In genomic region chr10:11724938-11725776, GRCh38 we compare ENCODE assay signal across 9 cellular contexts. TPM values are rescaled to one million over a fixed set of nuclear protein-coding genes. Genes with fewer than 3 reads are reported as not detected.
DNase-seq lines count a peak whose midpoint lies in the region; ATAC-seq, FAIRE-seq and TF ChIP-seq lines count a peak whose summit lies in the region.
"Had no signal": no experiment of that assay in that cellular context is flagged by ENCODE, and none has a peak within 500 bp of the region (broad histone marks: within the 10 kb centered on the region; RNA-seq: fewer than 3 reads in every experiment).

No MANE protein-coding gene starts in this region.

- H3K4me2 ChIP-seq in PC-3 (ENCODE audit: low read length): peak overlapping the region; percentile 13; the same call in 1 of the 2 replicates

- H3K27me3 ChIP-seq in PC-3 (ENCODE audit: low read length) (no peaks in the 10 kb centered on the region), dorsolateral prefrontal cortex (no peaks in the 10 kb centered on the region)

- no peaks in the 10 kb centered on the region for H3K27me3 Mint-ChIP-seq in memory B cell

- FAIRE-seq in GM12891 (lab: Jason Lieb, UNC): peak; percentile 94

- CTCF ChIA-PET in PC-3 (lab: Charles Lee): interaction anchor here (1.0 kb wide), 1 partner anchor 24 kb away, joined by 4 read pairs; no protein-coding TSS in a partner anchor

- H3K4me1 Mint-ChIP-seq in memory B cell: peaks cover 18% of the 10 kb centered on the region

- H3K9me3 ChIP-seq in PC-3 (ENCODE audit: low read length): no peaks in the 10 kb centered on the region
- H3K9me3 ChIP-seq: neutrophil had no signal

- H3K27ac ChIP-seq in PC-3 (ENCODE audit: low read length) (no peak overlapping the region), dorsolateral prefrontal cortex (no peak overlapping the region)
- H3K27ac ChIP-seq: neutrophil had no signal

- DNase-seq in AG20443 (ENCODE audit: low spot score) (peak; percentile 80), GM12891 (ENCODE audit: insufficient read length, low spot score) (peak; percentile 58), PC-3 (peak; percentile 63), dorsolateral prefrontal cortex (no peak), memory B cell (ENCODE audit: low spot score in 2 of 2) (peak; percentile 35 to 63)
- DNase-seq in activated effector memory CD4-positive, alpha-beta T cell treated with anti-CD3 and anti-CD28 coated beads, Interleukin-2, amount 50 U/mL, for 16 hours: no peak

- TF ChIP-seq POLR2A in GM12891 (IDR thresholded peaks at IDR 0.05; ENCODE audit: low read depth, low read length): no peak

- intact Hi-C loops in PC-3 (cut with micrococcal nuclease) (loop anchor here (1.0 kb wide), 1 partner anchor 210 kb away; no protein-coding TSS in a partner anchor), dorsolateral prefrontal cortex (cut with DNase I) (loop anchor here (5.0 to 10.0 kb wide), 2 partner anchors 110 to 208 kb away; partner anchors contain the start of gene USP6NL (in 1 of the 2))

- H3K36me3 ChIP-seq in PC-3 (ENCODE audit: low read depth, low read length): no peaks in the 10 kb centered on the region
- H3K36me3 ChIP-seq: neutrophil had no signal

- TF ChIP-seq CTCF in PC-3 (conservative IDR thresholded peaks at IDR 0.05; ENCODE audit: low read depth, low read length): peak; percentile 72
- peak; percentile 37 to 89 (median 75) for TF ChIP-seq CTCF in dorsolateral prefrontal cortex (IDR thresholded peaks at IDR 0.05 in 54 of 56, conservative IDR thresholded peaks at IDR 0.05 in 2 of 56; ENCODE audit: low read depth in 1 of 56, partially characterized antibody in 56 of 56)

- no peaks in the 10 kb centered on the region for H4K20me1 ChIP-seq in PC-3 (ENCODE audit: low read length)

- peak overlapping the region; percentile 17 for H3K27ac Mint-ChIP-seq in memory B cell

- no peaks in the 10 kb centered on the region for H3K9me2 ChIP-seq in PC-3 (replicated peaks; ENCODE audit: low read length)

- peak overlapping the region; percentile 38 for H3K4me3 Mint-ChIP-seq in memory B cell

- peak overlapping the region; percentile 68 for H2AFZ ChIP-seq in PC-3 (ENCODE audit: low read length)

- H3K4me3 ChIP-seq in PC-3 (ENCODE audit: low read length): no peak overlapping the region
- H3K4me3 ChIP-seq in dorsolateral prefrontal cortex: peak overlapping the region in 1 of 59 donors; percentile 14

- ATAC-seq in HG02981 (IDR thresholded peaks at IDR 0.05; ENCODE audit: unreplicated experiment) (peak; percentile 74), PC-3 (peak; percentile 93), memory B cell (ENCODE audit: low read depth) (peak; percentile 92), GM19455 (IDR thresholded peaks at IDR 0.05; ENCODE audit: unreplicated experiment) (no peak)

- peaks cover 2% of the 10 kb centered on the region for H3K4me1 ChIP-seq in PC-3 (ENCODE audit: insufficient read depth, low read length)

- no peaks in the 10 kb centered on the region for H3K9me3 Mint-ChIP-seq in memory B cell

- H3K79me2 ChIP-seq in PC-3 (ENCODE audit: low read length): no peaks in the 10 kb centered on the region

- H3F3A ChIP-seq in PC-3 (ENCODE audit: low read length, unreplicated experiment): no peaks in the 10 kb centered on the region

- H3K36me3 Mint-ChIP-seq in memory B cell: no peaks in the 10 kb centered on the region

- no TSS peak for BruUV-seq in PC-3 (replicated peaks; lab: Mats Ljungman, UMichigan)

- no peak overlapping the region for H3K9ac ChIP-seq in PC-3 (ENCODE audit: low read length)

- POLR2A ChIA-PET in PC-3 (lab: Charles Lee; ENCODE audit: unreplicated experiment): interaction anchor here (0.6 kb wide), 1 partner anchor 115 kb away, joined by 5 read pairs; no protein-coding TSS in a partner anchor

TF ChIP-seq in GM12891, 5 proteins besides CTCF, POLR2A, EP300 and RAD21:
- no peak for TF ChIP-seq PAX5 (IDR thresholded peaks at IDR 0.05; ENCODE audit: insufficient read depth, low read length, severe bottlenecking)
- no peak for TF ChIP-seq POU2F2 (IDR thresholded peaks at IDR 0.05; ENCODE audit: low read depth, low read length)
- TF ChIP-seq TAF1 (IDR thresholded peaks at IDR 0.05; ENCODE audit: low read depth, low read length): no peak
- no peak for TF ChIP-seq POLR2AphosphoS5 (IDR thresholded peaks at IDR 0.05; ENCODE audit: low read depth, low read length)
- TF ChIP-seq SPI1 (IDR thresholded peaks at IDR 0.05; ENCODE audit: low read depth, low read length): no peak
TF ChIP-seq in GM12891: peak in this region for 0.

RNA-seq across cellular contexts. Expression of gene ECHDC3, which starts 17.0 kb away (rescaled TPM):
- 5.9 TPM for polyA plus RNA-seq in GM12891 (2012; ENCODE audit: low read depth, missing spikeins)
- total RNA-seq in PC-3 (2014; rRNA removed) (not detected in 2 replicates), dorsolateral prefrontal cortex (1 to 10 TPM in 102 of 120 experiments, under 1 TPM in 17, not detected in 1; 0.26 to 8.0 (median 1.9) TPM)

Comparison
In these comparisons a context has a peak if more than half of its experiments do, and no peak if none do; other contexts are left out.
1. DNase-seq: peak in AG20443 (single experiment), GM12891 (single experiment), PC-3 (single experiment) and memory B cell (2 of 2); none in dorsolateral prefrontal cortex (0 of 10) and activated effector memory CD4-positive, alpha-beta T cell treated with anti-CD3 and anti-CD28 coated beads, Interleukin-2, amount 50 U/mL, for 16 hours (single experiment).